In genomic region chr12:14959463-14959862, GRCh38 we compare ENCODE assay signal across 13 cellular contexts. TPM values are rescaled to one million over a fixed set of nuclear protein-coding genes. Genes with fewer than 3 reads are reported as not detected.
DNase-seq lines count a peak whose midpoint lies in the region; ATAC-seq, FAIRE-seq and TF ChIP-seq lines count a peak whose summit lies in the region.
"Had no signal": no experiment of that assay in that cellular context is flagged by ENCODE, and none has a peak within 500 bp of the region (broad histone marks: within the 10 kb centered on the region; RNA-seq: fewer than 3 reads in every experiment).

No MANE protein-coding gene starts in this region.

- CTCF ChIA-PET in activated CD4-positive, alpha-beta memory T cell treated with anti-CD3 and anti-CD28 coated beads, Interleukin-2, amount 10 ng/mL, durations not matched to agents 7 days and 5 days (lab: Charles Lee) = interaction anchor here (0.9 to 1.5 kb wide), 4 partner anchors 11 to 189 kb away, joined by 3 to 10 read pairs (median 6); partner anchors contain the start of gene ERP27

- H3K4me3 Mint-ChIP-seq in activated T-cell treated with anti-CD3 and anti-CD28 coated beads, Interleukin-2, amount 50 U/mL, for 72 hours = peak overlapping the region; percentile 99 to 100
- H3K4me3 Mint-ChIP-seq in activated CD4-positive, alpha-beta memory T cell treated with anti-CD3 and anti-CD28 coated beads, Interleukin-2, amount 10 ng/mL, durations not matched to agents 7 days and 5 days = peak overlapping the region; percentile 96

- 60 to 64% methylated on average over 3 of the region's 3 CpGs for WGBS in thyroid gland, 2 donors

- H3K4me1 Mint-ChIP-seq in activated T-cell treated with anti-CD3 and anti-CD28 coated beads, Interleukin-2, amount 50 U/mL, for 72 hours (ENCODE audit: low read depth) = peaks cover 69% of the 10 kb centered on the region
- H3K4me1 Mint-ChIP-seq in activated CD4-positive, alpha-beta memory T cell treated with anti-CD3 and anti-CD28 coated beads, Interleukin-2, amount 10 ng/mL, durations not matched to agents 7 days and 5 days = peaks cover 49% of the 10 kb centered on the region

- H3K36me3 ChIP-seq in keratinocyte (ENCODE audit: control insufficient read depth in 2 of 2, extremely low read depth in 1 of 2, insufficient read depth in 2 of 2, low read length in 2 of 2) (no peaks in the 10 kb centered on the region), thyroid gland (no peaks in the 10 kb centered on the region)
- H3K36me3 ChIP-seq: SJSA1 had no signal

- H3K27me3 ChIP-seq in keratinocyte (ENCODE audit: control insufficient read depth, extremely low read depth, insufficient read depth, low read length) = no peaks in the 10 kb centered on the region
- no peaks in the 10 kb centered on the region for H3K27me3 ChIP-seq in thyroid gland
- H3K27me3 ChIP-seq: SJSA1 had no signal

- H3K36me3 Mint-ChIP-seq in activated T-cell treated with anti-CD3 and anti-CD28 coated beads, Interleukin-2, amount 50 U/mL, for 72 hours (ENCODE audit: insufficient read depth in 2 of 2) = peaks cover 7 to 12% of the 10 kb centered on the region in 2 donors
- peaks cover 63% of the 10 kb centered on the region for H3K36me3 Mint-ChIP-seq in activated CD4-positive, alpha-beta memory T cell treated with anti-CD3 and anti-CD28 coated beads, Interleukin-2, amount 10 ng/mL, durations not matched to agents 7 days and 5 days (ENCODE audit: low read depth)

- peak; percentile 71 for FAIRE-seq in keratinocyte (lab: Jason Lieb, UNC)

- peaks cover 21% of the 10 kb centered on the region for H3K79me2 ChIP-seq in keratinocyte (ENCODE audit: control insufficient read depth, insufficient read depth, low read length)

- no peak for TF ChIP-seq CTCF in keratinocyte (optimal IDR thresholded peaks at IDR 0.05 in 1 of 3, IDR thresholded peaks at IDR 0.05 in 1 of 3, conservative IDR thresholded peaks at IDR 0.05 in 1 of 3; ENCODE audit: extremely low read depth in 1 of 3, insufficient read depth in 2 of 3, low read length in 3 of 3)
- TF ChIP-seq CTCF in thyroid gland (IDR thresholded peaks at IDR 0.05) = no peak

- no peak overlapping the region for H2AFZ ChIP-seq in keratinocyte (ENCODE audit: control insufficient read depth, low read length)

- H3K27ac ChIP-seq in keratinocyte (ENCODE audit: control insufficient read depth, insufficient read depth, low read length) (no peak overlapping the region), thyroid gland (peak overlapping the region; percentile 58 to 83 (median 68))
- H3K27ac ChIP-seq: SJSA1 had no signal

- peak overlapping the region; percentile 96 for H3K27ac Mint-ChIP-seq in activated T-cell treated with anti-CD3 and anti-CD28 coated beads, Interleukin-2, amount 50 U/mL, for 72 hours
- H3K27ac Mint-ChIP-seq in activated CD4-positive, alpha-beta memory T cell treated with anti-CD3 and anti-CD28 coated beads, Interleukin-2, amount 10 ng/mL, durations not matched to agents 7 days and 5 days = peak overlapping the region; percentile 96

- H3K9ac ChIP-seq in keratinocyte (ENCODE audit: control insufficient read depth, extremely low read depth, insufficient read depth, low read length) = no peak overlapping the region

- no peak for TF ChIP-seq POLR2A in thyroid gland (IDR thresholded peaks at IDR 0.05)

- H3K9me3 ChIP-seq in keratinocyte (ENCODE audit: control insufficient read depth, low read depth, low read length) (no peaks in the 10 kb centered on the region), thyroid gland (no peaks in the 10 kb centered on the region)
- H3K9me3 ChIP-seq: SJSA1 had no signal

- peaks cover 22% of the 10 kb centered on the region for H3K4me1 ChIP-seq in keratinocyte (ENCODE audit: control insufficient read depth, extremely low read depth, insufficient read depth, low read length)
- H3K4me1 ChIP-seq in thyroid gland = peaks cover 0 to 10% of the 10 kb centered on the region in 2 donors

- no peaks in the 10 kb centered on the region for H4K20me1 ChIP-seq in keratinocyte (ENCODE audit: control insufficient read depth, extremely low read depth, insufficient read depth, low read length)

- no peak overlapping the region for H3K4me3 ChIP-seq in keratinocyte (ENCODE audit: control insufficient read depth in 2 of 3, extremely low read depth in 1 of 3, insufficient read depth in 2 of 3, low read depth in 1 of 3, low read length in 3 of 3)
- no peak overlapping the region for H3K4me3 ChIP-seq in thyroid gland (replicated peaks in 1 of 3)
- H3K4me3 ChIP-seq: SJSA1 had no signal

- DNase-seq in activated T-cell treated with anti-CD3 and anti-CD28 coated beads, Interleukin-2, amount 50 U/mL, for 72 hours = no peak
- no peak for DNase-seq in activated T-cell treated with anti-CD3 and anti-CD28 coated beads, Interleukin-2, amount 50 U/mL, for 48 hours
- DNase-seq in activated CD4-positive, alpha-beta memory T cell treated with anti-CD3 and anti-CD28 coated beads, Interleukin-2, amount 10 ng/mL, durations not matched to agents 7 days and 5 days = no peak
- DNase-seq in keratinocyte (ENCODE audit: low read depth, low spot score) (no peak), thyroid gland (no peak), retina (no peak)
- DNase-seq: aorta; foreskin fibroblast; posterior cingulate gyrus; stimulated activated naive CD4-positive, alpha-beta T cell treated with Interleukin-2 at 50 U/mL for 16 hours had no signal

- H3K9me3 Mint-ChIP-seq in activated T-cell treated with anti-CD3 and anti-CD28 coated beads, Interleukin-2, amount 50 U/mL, for 72 hours = peaks cover 0 to 1% of the 10 kb centered on the region in 2 donors
- no peaks in the 10 kb centered on the region for H3K9me3 Mint-ChIP-seq in activated CD4-positive, alpha-beta memory T cell treated with anti-CD3 and anti-CD28 coated beads, Interleukin-2, amount 10 ng/mL, durations not matched to agents 7 days and 5 days

- POLR2A ChIA-PET in activated CD4-positive, alpha-beta memory T cell treated with anti-CD3 and anti-CD28 coated beads, Interleukin-2, amount 10 ng/mL, durations not matched to agents 7 days and 5 days (lab: Charles Lee) = interaction anchor here (1.0 to 8.8 kb wide), 12 partner anchors 8 to 593 kb away, joined by 3 to 110 read pairs (median 5); partner anchors contain the start of genes ATF7IP and ERP27

- H3K9me1 ChIP-seq in keratinocyte (ENCODE audit: control insufficient read depth, extremely low read depth, insufficient read depth, low read length) = no peaks in the 10 kb centered on the region

- no peaks in the 10 kb centered on the region for H3K27me3 Mint-ChIP-seq in activated T-cell treated with anti-CD3 and anti-CD28 coated beads, Interleukin-2, amount 50 U/mL, for 72 hours (ENCODE audit: low read depth)
- H3K27me3 Mint-ChIP-seq in activated CD4-positive, alpha-beta memory T cell treated with anti-CD3 and anti-CD28 coated beads, Interleukin-2, amount 10 ng/mL, durations not matched to agents 7 days and 5 days = no peaks in the 10 kb centered on the region

- dilution Hi-C loops in keratinocyte (cut with MboI; ENCODE audit: extremely low pct_ligation_motif_present, low sequenced_read_pairs) = no loop called here

- no peak for ATAC-seq in activated T-cell treated with anti-CD3 and anti-CD28 coated beads, Interleukin-2, amount 50 U/mL, for 72 hours (replicated peaks in 1 of 2)
- ATAC-seq in GM19395 (IDR thresholded peaks at IDR 0.05; ENCODE audit: unreplicated experiment) (no peak), GM21381 (IDR thresholded peaks at IDR 0.05; ENCODE audit: unreplicated experiment) (no peak)

- intact Hi-C loops in thyroid gland (cut with DNase I) = no loop called here

- H3K4me2 ChIP-seq in keratinocyte (ENCODE audit: control insufficient read depth, extremely low read depth, insufficient read depth, low read depth, low read length) = no peak overlapping the region

RNA-seq across cellular contexts. Expression of gene ARHGDIB, which starts 1.9 kb away (rescaled TPM):
- 100 to 1,000 TPM; 402 to 450 TPM for total RNA-seq in activated T-cell treated with anti-CD3 and anti-CD28 coated beads, Interleukin-2, amount 50 U/mL, for 72 hours
- total RNA-seq in activated CD4-positive, alpha-beta memory T cell treated with anti-CD3 and anti-CD28 coated beads, Interleukin-2, amount 10 ng/mL, durations not matched to agents 7 days and 5 days = 1,000 to 10,000 TPM; 1,463 to 1,491 TPM
- polyA plus RNA-seq in keratinocyte = 78.5 to 190 TPM (median 164 TPM) in 3 replicates
- 12.4 TPM for polyA plus RNA-seq in keratinocyte (2011; ENCODE audit: low read depth)
- 127 and 160 TPM in 2 replicates for polyA plus RNA-seq in keratinocyte (2011; cell fraction: cytosol; rRNA removed)
- 67.0 and 69.6 TPM in 2 replicates for polyA plus RNA-seq in keratinocyte (2011; cell fraction: nucleus; rRNA removed)
- 26.7 and 109 TPM in 2 replicates for polyA plus RNA-seq in keratinocyte (2012; ENCODE audit: low replicate concordance)
- 113 to 158 TPM (median 147 TPM) in 3 replicates for polyA minus RNA-seq in keratinocyte
- polyA minus RNA-seq in keratinocyte (2011; cell fraction: cytosol; rRNA and poly(A)+ RNA removed) = 42.0 TPM
- polyA minus RNA-seq in keratinocyte (2011; cell fraction: nucleus; rRNA and poly(A)+ RNA removed) = 13.4 and 19.9 TPM in 2 replicates
- total RNA-seq in thyroid gland = 100 to 1,000 TPM in 1 of 4 donors, 10 to 100 TPM in 3; 54.4 to 107 (median 65.9) TPM

RNA-seq across cellular contexts. Expression of gene PDE6H, which starts 13.4 kb away (rescaled TPM):
- not detected for total RNA-seq in activated T-cell treated with anti-CD3 and anti-CD28 coated beads, Interleukin-2, amount 50 U/mL, for 72 hours
- not detected for total RNA-seq in activated CD4-positive, alpha-beta memory T cell treated with anti-CD3 and anti-CD28 coated beads, Interleukin-2, amount 10 ng/mL, durations not matched to agents 7 days and 5 days
- not detected in 3 replicates for polyA plus RNA-seq in keratinocyte
- polyA plus RNA-seq in keratinocyte (2011; ENCODE audit: low read depth) = not detected
- not detected in 2 replicates for polyA plus RNA-seq in keratinocyte (2011; cell fraction: cytosol; rRNA removed)
- not detected in 2 replicates for polyA plus RNA-seq in keratinocyte (2011; cell fraction: nucleus; rRNA removed)
- polyA plus RNA-seq in keratinocyte (2012; ENCODE audit: low replicate concordance) = not detected in 2 replicates
- polyA minus RNA-seq in keratinocyte = not detected in 3 replicates
- polyA minus RNA-seq in keratinocyte (2011; cell fraction: cytosol; rRNA and poly(A)+ RNA removed) = not detected
- polyA minus RNA-seq in keratinocyte (2011; cell fraction: nucleus; rRNA and poly(A)+ RNA removed) = not detected in 2 replicates
- not detected for total RNA-seq in thyroid gland
- total RNA-seq: aorta, SJSA1 had no signal
- polyA plus RNA-seq: aorta had no signal

RNA-seq across cellular contexts. Expression of gene ERP27, which starts 21.1 kb away (rescaled TPM):
- total RNA-seq in activated T-cell treated with anti-CD3 and anti-CD28 coated beads, Interleukin-2, amount 50 U/mL, for 72 hours = 1 to 10 TPM; 3.8 to 4.0 TPM
- total RNA-seq in activated CD4-positive, alpha-beta memory T cell treated with anti-CD3 and anti-CD28 coated beads, Interleukin-2, amount 10 ng/mL, durations not matched to agents 7 days and 5 days = 1 to 10 TPM; 7.2 to 8.5 TPM
- polyA plus RNA-seq in keratinocyte = 0.06 to 0.18 TPM (median 0.17 TPM) in 3 replicates
- 0.60 TPM for polyA plus RNA-seq in keratinocyte (2011; ENCODE audit: low read depth)
- 0.10 and 0.19 TPM in 2 replicates for polyA plus RNA-seq in keratinocyte (2011; cell fraction: cytosol; rRNA removed)
- polyA plus RNA-seq in keratinocyte (2011; cell fraction: nucleus; rRNA removed) = 0.15 and 0.23 TPM in 2 replicates
- polyA plus RNA-seq in keratinocyte (2012; ENCODE audit: low replicate concordance) = 0.05 and 0.93 TPM in 2 replicates
- polyA minus RNA-seq in keratinocyte = 0.10 to 0.33 TPM in 2 of 3 replicates, not detected in the other
- polyA minus RNA-seq in keratinocyte (2011; cell fraction: cytosol; rRNA and poly(A)+ RNA removed) = not detected
- polyA minus RNA-seq in keratinocyte (2011; cell fraction: nucleus; rRNA and poly(A)+ RNA removed) = 0.47 TPM in 1 of 2 replicates, not detected in the other
- total RNA-seq in thyroid gland = 10 to 100 TPM in 1 of 4 donors, 1 to 10 TPM in 1, under 1 TPM in 1, not detected in 1; 0.88 to 24.3 (median 5.0) TPM
- total RNA-seq: SJSA1 had no signal
